In the genomic region with DNA sequence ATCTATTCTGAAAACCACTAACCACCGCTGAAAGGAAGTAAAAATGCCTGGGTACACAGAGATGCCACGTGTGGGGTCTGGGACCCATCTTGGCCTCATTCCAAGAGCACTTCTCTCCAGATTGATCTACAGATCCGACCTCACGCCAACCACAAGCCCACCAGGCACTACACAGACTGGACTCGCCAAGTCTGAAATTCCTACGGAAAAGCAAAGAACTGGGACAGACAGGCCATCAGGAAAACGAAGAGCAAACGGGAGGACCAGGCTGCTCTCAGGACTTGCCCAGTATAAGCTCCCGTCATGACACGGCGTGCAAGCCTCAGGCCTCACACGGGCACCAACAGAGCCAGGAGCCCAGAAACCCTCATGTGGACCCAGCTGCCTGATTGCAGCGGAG, we compare ENCODE assay signal across 17 cellular contexts. TPM values are rescaled to one million over a fixed set of nuclear protein-coding genes. Genes with fewer than 3 reads are reported as not detected.
A peak's percentile ranks its signal among the peaks of the same experiment; 100 is the strongest.
DNase-seq lines count a peak whose midpoint lies in the region; ATAC-seq and TF ChIP-seq lines count a peak whose summit lies in the region.
"Had no signal": no experiment of that assay in that cellular context is flagged by ENCODE, and none has a peak within 500 bp of the region (broad histone marks: within the 10 kb centered on the region; RNA-seq: fewer than 3 reads in every experiment).

No MANE protein-coding gene starts in this region.

- peak overlapping the region; percentile 47; the same call in 1 of the 2 replicates for H3K27ac ChIP-seq in DND-41 (ENCODE audit: low read length)
- no peak overlapping the region for H3K27ac ChIP-seq in PC-9

- H2AFZ ChIP-seq in DND-41 (ENCODE audit: low read depth, low read length) (no peak overlapping the region), PC-9 (no peak overlapping the region)

- H3K36me3 ChIP-seq in DND-41 (ENCODE audit: insufficient read depth, low read length) (peaks cover 69% of the 10 kb centered on the region), PC-9 (ENCODE audit: low read depth) (no peaks in the 10 kb centered on the region)

- H3K4me3 ChIP-seq in DND-41 (ENCODE audit: low read depth in 1 of 2, low read length in 2 of 2), result no peak overlapping the region
- H3K4me3 ChIP-seq in PC-9, result no peak overlapping the region

- no TSS peak for BruUV-seq in PC-9 (replicated peaks; lab: Mats Ljungman, UMichigan)

- no peak overlapping the region for H3K9ac ChIP-seq in DND-41 (ENCODE audit: low read depth, low read length)

- H3K4me1 ChIP-seq in DND-41 (ENCODE audit: insufficient read depth, low read length), result peaks cover 4% of the 10 kb centered on the region; the same call in 1 of the 2 replicates
- no peaks in the 10 kb centered on the region for H3K4me1 ChIP-seq in PC-9 (replicated peaks; ENCODE audit: insufficient read depth)

- POLR2A ChIA-PET in WTC11 (lab: Charles Lee), result no interaction called here
- POLR2A ChIA-PET in naive thymus-derived CD8-positive, alpha-beta T cell (lab: Charles Lee), result no interaction called here
- POLR2A ChIA-PET in PC-9 (lab: Charles Lee; ENCODE audit: unreplicated experiment), result no interaction called here

- DNase-seq in activated naive CD4-positive, alpha-beta T cell treated with anti-CD3 and anti-CD28 coated beads for 36 hours, result no peak
- DNase-seq in DND-41, result no peak
- no peak for DNase-seq in WTC11 (ENCODE audit: low spot score)
- no peak for DNase-seq in naive thymus-derived CD8-positive, alpha-beta T cell
- DNase-seq in PC-9, result no peak
- DNase-seq: DMS79 treated with DMSO at 0.1 percent for 48 hours; HCEC 1CT; Kasumi-1; left colon; NCI-H1092; NCI-H2029; nephron progenitor cell; NK-92 treated with Interleukin-12 subunit alpha and Interleukin-12 subunit beta, amount 100 ng/mL, for 24 hours had no signal

- peaks cover 5% of the 10 kb centered on the region for H3K36me3 Mint-ChIP-seq in activated naive CD4-positive, alpha-beta T cell treated with anti-CD3 and anti-CD28 coated beads, Interleukin-2, amount 50 U/mL, for 24 hours
- peaks cover 15% of the 10 kb centered on the region for H3K36me3 Mint-ChIP-seq in activated naive CD4-positive, alpha-beta T cell treated with anti-CD3 and anti-CD28 coated beads for 36 hours (ENCODE audit: low read depth)
- H3K36me3 Mint-ChIP-seq in WTC11, result peaks cover 14% of the 10 kb centered on the region
- H3K36me3 Mint-ChIP-seq in naive thymus-derived CD8-positive, alpha-beta T cell, result peaks cover 5 to 57% (median 11%) of the 10 kb centered on the region in 3 donors

- TF ChIP-seq CTCF in DND-41 (IDR thresholded peaks at IDR 0.05; ENCODE audit: borderline replicate concordance, extremely low read depth, low read length, poor library complexity, severe bottlenecking) (no peak), WTC11 (IDR thresholded peaks at IDR 0.05) (no peak), PC-9 (conservative IDR thresholded peaks at IDR 0.05) (no peak)

- no peaks in the 10 kb centered on the region for H3K9me3 ChIP-seq in DND-41 (ENCODE audit: insufficient read depth, low read length, severe bottlenecking)
- no peaks in the 10 kb centered on the region for H3K9me3 ChIP-seq in PC-9 (ENCODE audit: insufficient read depth, low read depth)

- H3K4me1 Mint-ChIP-seq in activated naive CD4-positive, alpha-beta T cell treated with anti-CD3 and anti-CD28 coated beads, Interleukin-2, amount 50 U/mL, for 24 hours, result peaks cover 13% of the 10 kb centered on the region
- H3K4me1 Mint-ChIP-seq in activated naive CD4-positive, alpha-beta T cell treated with anti-CD3 and anti-CD28 coated beads for 36 hours (ENCODE audit: low read depth), result peaks cover 11% of the 10 kb centered on the region
- no peaks in the 10 kb centered on the region for H3K4me1 Mint-ChIP-seq in WTC11
- H3K4me1 Mint-ChIP-seq in naive thymus-derived CD8-positive, alpha-beta T cell, result peaks cover 13 to 44% (median 31%) of the 10 kb centered on the region in 4 donors
- H3K4me1 Mint-ChIP-seq: nephron progenitor cell had no signal

- CTCF ChIA-PET in activated naive CD4-positive, alpha-beta T cell treated with anti-CD3 and anti-CD28 coated beads for 36 hours (lab: Charles Lee), result no interaction called here
- CTCF ChIA-PET in WTC11 (lab: Charles Lee), result no interaction called here
- CTCF ChIA-PET in PC-9 (lab: Charles Lee), result no interaction called here

- H3K27me3 ChIP-seq in DND-41 (ENCODE audit: insufficient read depth, low read length, poor library complexity) (no peaks in the 10 kb centered on the region), PC-9 (ENCODE audit: insufficient read depth, low read depth) (no peaks in the 10 kb centered on the region)

- H3F3A ChIP-seq in PC-9 (ENCODE audit: insufficient read depth, low read depth), result no peaks in the 10 kb centered on the region

- peaks cover 7% of the 10 kb centered on the region; the same call in 1 of the 2 replicates for H3K79me2 ChIP-seq in DND-41 (ENCODE audit: insufficient read depth, low read length)
- H3K79me2 ChIP-seq in PC-9 (ENCODE audit: low read depth), result no peaks in the 10 kb centered on the region

- H3K4me3 Mint-ChIP-seq in activated naive CD4-positive, alpha-beta T cell treated with anti-CD3 and anti-CD28 coated beads, Interleukin-2, amount 50 U/mL, for 24 hours, result peak overlapping the region; percentile 37
- H3K4me3 Mint-ChIP-seq in activated naive CD4-positive, alpha-beta T cell treated with anti-CD3 and anti-CD28 coated beads for 36 hours, result no peak overlapping the region
- no peak overlapping the region for H3K4me3 Mint-ChIP-seq in WTC11
- H3K4me3 Mint-ChIP-seq in naive thymus-derived CD8-positive, alpha-beta T cell, result peak overlapping the region in 7 of 10 donors; percentile 6 to 72 (median 37)
- H3K4me3 Mint-ChIP-seq: nephron progenitor cell, type B pancreatic cell had no signal

- H3K9me3 Mint-ChIP-seq in activated naive CD4-positive, alpha-beta T cell treated with anti-CD3 and anti-CD28 coated beads, Interleukin-2, amount 50 U/mL, for 24 hours, result no peaks in the 10 kb centered on the region
- no peaks in the 10 kb centered on the region for H3K9me3 Mint-ChIP-seq in activated naive CD4-positive, alpha-beta T cell treated with anti-CD3 and anti-CD28 coated beads for 36 hours
- no peaks in the 10 kb centered on the region for H3K9me3 Mint-ChIP-seq in WTC11
- no peaks in the 10 kb centered on the region for H3K9me3 Mint-ChIP-seq in naive thymus-derived CD8-positive, alpha-beta T cell
- H3K9me3 Mint-ChIP-seq: nephron progenitor cell, type B pancreatic cell had no signal

- H3K4me2 ChIP-seq in DND-41 (ENCODE audit: insufficient read depth, low read length), result no peak overlapping the region
- no peak overlapping the region for H3K4me2 ChIP-seq in PC-9

- no peaks in the 10 kb centered on the region for H3K9me2 ChIP-seq in PC-9 (ENCODE audit: insufficient read depth)

- intact Hi-C loops in activated naive CD4-positive, alpha-beta T cell treated with anti-CD3 and anti-CD28 coated beads for 36 hours (cut with micrococcal nuclease), result no loop called here
- intact Hi-C loops in PC-9 (cut with micrococcal nuclease; ENCODE audit: unreplicated experiment), result no loop called here

- H3K27ac Mint-ChIP-seq in activated naive CD4-positive, alpha-beta T cell treated with anti-CD3 and anti-CD28 coated beads, Interleukin-2, amount 50 U/mL, for 24 hours, result no peak overlapping the region
- H3K27ac Mint-ChIP-seq in activated naive CD4-positive, alpha-beta T cell treated with anti-CD3 and anti-CD28 coated beads for 36 hours, result no peak overlapping the region
- peak overlapping the region; percentile 88; the same call in 1 of the 2 replicates for H3K27ac Mint-ChIP-seq in WTC11
- peak overlapping the region; percentile 58 to 93 (median 78) for H3K27ac Mint-ChIP-seq in naive thymus-derived CD8-positive, alpha-beta T cell
- H3K27ac Mint-ChIP-seq: type B pancreatic cell had no signal

- H4K20me1 ChIP-seq in DND-41 (ENCODE audit: insufficient read depth, low read length) (peaks cover 20% of the 10 kb centered on the region), PC-9 (ENCODE audit: insufficient read depth) (no peaks in the 10 kb centered on the region)

- no peaks in the 10 kb centered on the region for H3K27me3 Mint-ChIP-seq in activated naive CD4-positive, alpha-beta T cell treated with anti-CD3 and anti-CD28 coated beads, Interleukin-2, amount 50 U/mL, for 24 hours
- no peaks in the 10 kb centered on the region for H3K27me3 Mint-ChIP-seq in activated naive CD4-positive, alpha-beta T cell treated with anti-CD3 and anti-CD28 coated beads for 36 hours (ENCODE audit: low read depth)
- H3K27me3 Mint-ChIP-seq in WTC11 (ENCODE audit: low read depth), result no peaks in the 10 kb centered on the region
- no peaks in the 10 kb centered on the region for H3K27me3 Mint-ChIP-seq in naive thymus-derived CD8-positive, alpha-beta T cell
- H3K27me3 Mint-ChIP-seq: type B pancreatic cell had no signal

- ATAC-seq in DND-41 (ENCODE audit: insufficient read depth, low read depth) (0 out of 3 replicates have a peak, but pooled peaks have one; percentile 33), WTC11 (no peak), GM21576 (IDR thresholded peaks at IDR 0.05; ENCODE audit: unreplicated experiment) (no peak), GM19452 (IDR thresholded peaks at IDR 0.05; ENCODE audit: unreplicated experiment) (no peak)
- ATAC-seq in naive thymus-derived CD8-positive, alpha-beta T cell, result no peak
- ATAC-seq: left colon had no signal

TF ChIP-seq in WTC11, 78 proteins besides CTCF, POLR2A, EP300 and RAD21 (continues in another document):
- TF ChIP-seq MYBL2 (CRISPR knock-in tag; IDR thresholded peaks at IDR 0.05), result no peak

RNA-seq across cellular contexts. Expression of a gene that starts 20.1 kb away (rescaled TPM):
- 10 to 100 TPM; 17.2 to 23.4 TPM for total RNA-seq in activated naive CD4-positive, alpha-beta T cell treated with anti-CD3 and anti-CD28 coated beads for 36 hours
- total RNA-seq in WTC11 (2021) (5.7 to 7.5 TPM (median 7.1 TPM) in 3 replicates), PC-9 (2021) (7.5 and 12.9 TPM in 2 replicates)
- 1 to 10 TPM; 2.3 to 2.6 TPM for total RNA-seq in naive thymus-derived CD8-positive, alpha-beta T cell
- polyA plus RNA-seq in naive thymus-derived CD8-positive, alpha-beta T cell, result 1 to 10 TPM; 1.5 to 4.9 (median 3.2) TPM

RNA-seq across cellular contexts. Expression of a gene that starts 46.3 kb away (rescaled TPM):
- 10 to 100 TPM; 26.4 to 26.7 TPM for total RNA-seq in activated naive CD4-positive, alpha-beta T cell treated with anti-CD3 and anti-CD28 coated beads for 36 hours
- 20.8 to 24.2 TPM (median 22.6 TPM) in 3 replicates for total RNA-seq in WTC11 (2021)
- total RNA-seq in naive thymus-derived CD8-positive, alpha-beta T cell, result 10 to 100 TPM; 45.8 to 52.7 TPM
- 10 to 100 TPM; 15.4 to 36.4 (median 23.3) TPM for polyA plus RNA-seq in naive thymus-derived CD8-positive, alpha-beta T cell
- total RNA-seq in PC-9 (2021), result 18.8 and 21.9 TPM in 2 replicates

RNA-seq across cellular contexts. Expression of a gene that starts 54.9 kb away (rescaled TPM):
- total RNA-seq in activated naive CD4-positive, alpha-beta T cell treated with anti-CD3 and anti-CD28 coated beads for 36 hours, result 10 to 100 TPM; 61.8 to 62.5 TPM
- total RNA-seq in WTC11 (2021) (40.1 to 46.9 TPM (median 43.2 TPM) in 3 replicates), PC-9 (2021) (37.0 and 45.3 TPM in 2 replicates)
- total RNA-seq in naive thymus-derived CD8-positive, alpha-beta T cell, result 10 to 100 TPM; 58.0 to 60.1 TPM
- polyA plus RNA-seq in naive thymus-derived CD8-positive, alpha-beta T cell, result 100 to 1,000 TPM in 1 of 3 donors, 10 to 100 TPM in 2; 89.9 to 117 (median 90.3) TPM

Comparison
In these comparisons a context has a peak if more than half of its experiments do, and no peak if none do; other contexts are left out.
1. H3K4me3 Mint-ChIP-seq: peak in activated naive CD4-positive, alpha-beta T cell treated with anti-CD3 and anti-CD28 coated beads, Interleukin-2, amount 50 U/mL, for 24 hours (single experiment) and naive thymus-derived CD8-positive, alpha-beta T cell (7 of 10); none in activated naive CD4-positive, alpha-beta T cell treated with anti-CD3 and anti-CD28 coated beads for 36 hours (single experiment) and WTC11 (single experiment).
2. H3K27ac Mint-ChIP-seq: peak in WTC11 (single experiment) and naive thymus-derived CD8-positive, alpha-beta T cell (10 of 10); none in activated naive CD4-positive, alpha-beta T cell treated with anti-CD3 and anti-CD28 coated beads, Interleukin-2, amount 50 U/mL, for 24 hours (single experiment) and activated naive CD4-positive, alpha-beta T cell treated with anti-CD3 and anti-CD28 coated beads for 36 hours (single experiment).